17 cellular contexts compared by ENCODE assay signal in the genomic region with DNA sequence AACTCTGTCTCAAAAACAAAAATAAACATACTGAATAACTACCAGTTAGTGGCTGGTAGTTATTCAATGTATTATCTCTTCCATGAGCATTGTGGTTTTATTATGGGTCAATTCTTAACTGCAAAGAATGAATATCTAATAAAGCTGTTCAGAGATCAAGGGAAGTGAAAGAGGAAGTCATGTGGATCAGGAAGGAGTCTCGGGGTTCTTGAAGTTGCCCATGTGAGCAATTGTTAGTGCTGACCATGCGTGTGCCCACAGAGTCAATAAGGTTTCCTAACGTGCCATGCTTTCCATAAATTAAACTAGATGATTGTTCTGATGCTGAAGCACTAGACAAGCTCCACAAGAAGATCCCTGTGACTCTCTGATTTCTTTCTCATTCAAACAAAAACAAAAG.
A peak's percentile ranks its signal among the peaks of the same experiment; 100 is the strongest.
DNase-seq lines count a peak whose midpoint lies in the region; ATAC-seq and TF ChIP-seq lines count a peak whose summit lies in the region.
"Had no signal": no experiment of that assay in that cellular context is flagged by ENCODE, and none has a peak within 500 bp of the region (broad histone marks: within the 10 kb centered on the region; RNA-seq: fewer than 3 reads in every experiment).

No MANE protein-coding gene starts in this region.

- peak; percentile 22 to 32 for DNase-seq in Kasumi-1 (lab: John Stamatoyannopoulos, UW)
- DNase-seq in SK-MEL-5 (ENCODE audit: low read depth, low spot score): peak; percentile 6
- no peak for DNase-seq in left lung
- DNase-seq in NK-92 treated with Interleukin-12 subunit alpha and Interleukin-12 subunit beta, amount 100 ng/mL, for 24 hours (lab: John Stamatoyannopoulos, UW): no peak
- no peak for DNase-seq in left lobe of liver (ENCODE audit: low spot score)
- DNase-seq in MG63: no peak
- no peak for DNase-seq in occipital lobe (lab: John Stamatoyannopoulos, UW)
- DNase-seq: activated CD8-positive, alpha-beta memory T cell treated with anti-CD3 and anti-CD28 coated beads, Interleukin-2, amount 10 ng/mL, durations not matched to agents 7 days and 5 days; aorta; foreskin keratinocyte; NCI-H187 treated with DMSO at 0.1 percent for 48 hours; NCI-H446 treated with DMSO at 0.1 percent for 48 hours; nephron progenitor cell; PC-3; T-helper 1 cell had no signal

- no peaks in the 10 kb centered on the region for H3K9me3 ChIP-seq in left lung
- no peaks in the 10 kb centered on the region for H3K9me3 ChIP-seq in MG63

- TF ChIP-seq CTCF in 22Rv1 (IDR thresholded peaks at IDR 0.05) (no peak), left lung (IDR thresholded peaks at IDR 0.05) (no peak)

- no peak overlapping the region for H3K4me3 ChIP-seq in left lung
- no peak overlapping the region for H3K4me3 ChIP-seq in MG63
- H3K4me3 ChIP-seq: lung had no signal

- H3K27ac ChIP-seq in 22Rv1 (peak overlapping the region; percentile 83; the same call in 1 of the 2 replicates), left lung (peak overlapping the region in 1 of 2 donors; percentile 31)
- H3K27ac ChIP-seq: foreskin keratinocyte had no signal

- intact Hi-C loops in left lung (cut with DNase I): no loop called here

- ATAC-seq in left lung: peak; percentile 9
- ATAC-seq in left lobe of liver: no peak
- ATAC-seq: activated CD8-positive, alpha-beta memory T cell treated with anti-CD3 and anti-CD28 coated beads, Interleukin-2, amount 10 ng/mL, durations not matched to agents 7 days and 5 days; foreskin keratinocyte; PC-3 had no signal

- peaks cover 8 to 12% of the 10 kb centered on the region in 2 donors for H3K4me1 ChIP-seq in left lung
- H3K4me1 ChIP-seq: foreskin keratinocyte had no signal

- H3K27me3 ChIP-seq in left lung: no peaks in the 10 kb centered on the region
- H3K27me3 ChIP-seq in MG63: no peaks in the 10 kb centered on the region

- in situ Hi-C loops in SK-MEL-5 (cut with HindIII; ENCODE audit: low pct_unique_long_range_greater_than_20kb, low sequenced_read_pairs): no loop called here

- H3K36me3 ChIP-seq in left lung (no peaks in the 10 kb centered on the region), MG63 (no peaks in the 10 kb centered on the region)

Comparison
In these comparisons a context has a peak if more than half of its experiments do, and no peak if none do; other contexts are left out.
1. DNase-seq: peak in Kasumi-1 (2 of 2) and SK-MEL-5 (single experiment); none in left lung (0 of 2), NK-92 treated with Interleukin-12 subunit alpha and Interleukin-12 subunit beta, amount 100 ng/mL, for 24 hours (single experiment), left lobe of liver (single experiment), MG63 (single experiment) and occipital lobe (single experiment).